In the genomic region with DNA sequence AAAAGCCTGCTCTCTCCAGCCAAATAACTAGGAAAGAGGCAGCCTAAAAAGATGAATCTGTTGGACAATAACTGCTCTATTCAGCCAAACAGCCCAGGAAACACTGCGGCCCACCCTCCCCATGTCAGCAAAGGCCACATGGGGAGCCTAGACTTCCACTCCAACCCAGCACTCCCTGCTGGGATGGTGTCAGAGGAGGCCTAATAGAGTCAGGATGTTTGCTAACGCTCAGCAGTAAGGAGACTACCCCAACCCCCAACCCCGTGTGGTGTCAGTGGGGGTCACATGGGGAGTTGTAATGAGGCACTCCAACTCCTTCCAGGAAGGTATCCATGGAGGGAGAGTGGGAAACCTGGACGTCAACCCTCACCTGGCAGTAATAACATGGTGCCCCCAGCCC, we compare ENCODE assay signal across 24 cellular contexts. TPM values are rescaled to one million over a fixed set of nuclear protein-coding genes. Genes with fewer than 3 reads are reported as not detected.
"Had no signal": no experiment of that assay in that cellular context is flagged by ENCODE, and none has a peak within 500 bp of the region (broad histone marks: within the 10 kb centered on the region; RNA-seq: fewer than 3 reads in every experiment).

No MANE protein-coding gene starts in this region.

- H3K9me3 ChIP-seq: neutrophil, ovary, prostate gland, thyroid gland had no signal

- H3K36me3 ChIP-seq: neutrophil, ovary, prostate gland, thyroid gland had no signal

- ATAC-seq: activated CD8-positive, alpha-beta T cell treated with anti-CD3 and anti-CD28 coated beads for 36 hours; activated naive CD4-positive, alpha-beta T cell treated with anti-CD3 and anti-CD28 coated beads, Interleukin-2, amount 50 U/mL, for 72 hours; left ventricle myocardium superior; natural killer cell; stimulated activated naive CD8-positive, alpha-beta T cell treated with anti-CD3 and anti-CD28 coated beads, Interleukin-15, Interleukin-2, amounts not matched to agents 100 U/mL and 50 U/mL, for 24 hours; T-helper 17 cell had no signal

- H3K36me3 Mint-ChIP-seq: brain, natural killer cell had no signal

- H3K27ac ChIP-seq: hepatocyte, neutrophil, ovary, prostate gland, thyroid gland had no signal

- H3K4me1 ChIP-seq: prostate gland had no signal

- DNase-seq: activated CD4-positive, alpha-beta T cell treated with anti-CD3 and anti-CD28 coated beads, Interleukin-2, amount 10 ng/mL, durations not matched to agents 7 days and 5 days; activated CD4-positive, CD25-positive, alpha-beta regulatory T cell treated with anti-CD3 and anti-CD28 coated beads, Interleukin-2, amount 50 U/mL, for 72 hours; activated CD8-positive, alpha-beta T cell treated with anti-CD3 and anti-CD28 coated beads for 36 hours; activated T-cell treated with anti-CD3 and anti-CD28 coated beads, Interleukin-2, amount 50 U/mL, for 1 hour; aorta; effector CD8-positive, alpha-beta T cell; foreskin melanocyte; glutamatergic neuron; left ventricle myocardium superior; mammary epithelial cell; midbrain; natural killer cell; ovary; stimulated activated CD4-positive, alpha-beta T cell treated with anti-CD3 and anti-CD28 coated beads, Interleukin-12 subunit alpha, Interleukin-12 subunit beta, amount 100 ng/mL, for 4 hours; stimulated activated CD4-positive, alpha-beta T cell treated with anti-CD3 and anti-CD28 coated beads, Interleukin-4, amount 100 ng/mL, for 4 hours; stimulated activated naive CD8-positive, alpha-beta T cell treated with anti-CD3 and anti-CD28 coated beads, Interleukin-15, Interleukin-2, amounts not matched to agents 100 U/mL and 50 U/mL, for 24 hours; T-helper 17 cell; thyroid gland had no signal

- H3K27me3 Mint-ChIP-seq: brain had no signal

- H3K27me3 ChIP-seq: ovary, thyroid gland had no signal

- H3K4me3 ChIP-seq: hepatocyte, ovary, prostate gland, thyroid gland had no signal

- H3K4me1 Mint-ChIP-seq: activated CD4-positive, alpha-beta T cell treated with anti-CD3 and anti-CD28 coated beads, Interleukin-2, amount 10 ng/mL, durations not matched to agents 7 days and 5 days; brain; natural killer cell; T-helper 17 cell had no signal

- H3K4me3 Mint-ChIP-seq: activated CD4-positive, alpha-beta T cell treated with anti-CD3 and anti-CD28 coated beads, Interleukin-2, amount 10 ng/mL, durations not matched to agents 7 days and 5 days; activated CD8-positive, alpha-beta T cell treated with anti-CD3 and anti-CD28 coated beads for 36 hours; brain; dendritic cell treated with granulocyte-macrophage colony-stimulating factor and Interleukin-4, amounts not matched to agents 40 ng/mL and 50 ng/mL, for 4 days; natural killer cell; T-helper 17 cell had no signal

- H3K27ac Mint-ChIP-seq: activated CD4-positive, alpha-beta T cell treated with anti-CD3 and anti-CD28 coated beads, Interleukin-2, amount 10 ng/mL, durations not matched to agents 7 days and 5 days; activated CD8-positive, alpha-beta T cell treated with anti-CD3 and anti-CD28 coated beads for 36 hours; activated naive CD4-positive, alpha-beta T cell treated with anti-CD3 and anti-CD28 coated beads, Interleukin-2, amount 50 U/mL, for 72 hours; brain; dendritic cell treated with granulocyte-macrophage colony-stimulating factor and Interleukin-4, amounts not matched to agents 40 ng/mL and 50 ng/mL, for 4 days; natural killer cell; T-helper 17 cell had no signal

RNA-seq across cellular contexts. Expression of a gene that starts 41.6 kb away (rescaled TPM):
- total RNA-seq: activated CD8-positive, alpha-beta T cell treated with anti-CD3 and anti-CD28 coated beads for 36 hours; activated naive CD4-positive, alpha-beta T cell treated with anti-CD3 and anti-CD28 coated beads, Interleukin-2, amount 50 U/mL, for 72 hours had no signal
